8 cellular contexts compared by ENCODE assay signal in genomic region chr2:159091981-159092380, GRCh38.
DNase-seq lines count a peak whose midpoint lies in the region; ATAC-seq, FAIRE-seq and TF ChIP-seq lines count a peak whose summit lies in the region.

No MANE protein-coding gene starts in this region.

- WGBS in liver = 59% methylated on average over 4 of the region's 4 CpGs
- WGBS in HepG2 (ENCODE audit: low lambda C conversion rate) = 62% methylated on average over 4 of the region's 4 CpGs
- WGBS in gastroesophageal sphincter (ENCODE audit: low coverage in 1 of 2), 2 donors = 18 to 26% methylated on average over 3 to 4 of the region's 4 CpGs
- 53% methylated on average over 4 of the region's 4 CpGs for WGBS in urinary bladder

- DNase-seq in HepG2 (ENCODE audit: low spot score) (no peak), SJCRH30 (no peak), NCI-H748 treated with DMSO at 0.1 percent for 48 hours (lab: John Stamatoyannopoulos, UW) (no peak), globus pallidus (ENCODE audit: low spot score) (no peak)

- no peak for FAIRE-seq in HepG2 (lab: Jason Lieb, UNC)

- H3K9me3 ChIP-seq in liver (ENCODE audit: control insufficient read depth in 4 of 4, low read length in 3 of 4) (peaks cover 0 to 3% (median 1%) of the 10 kb centered on the region in 4 donors), HepG2 (ENCODE audit: low read length) (peaks cover 14% of the 10 kb centered on the region), OCI-LY1 (ENCODE audit: low read length) (no peaks in the 10 kb centered on the region), gastroesophageal sphincter (peaks cover 0 to 5% (median 0%) of the 10 kb centered on the region in 3 donors), SJCRH30 (replicated peaks) (no peaks in the 10 kb centered on the region)

- no peaks in the 10 kb centered on the region for H3K79me2 ChIP-seq in HepG2 (ENCODE audit: insufficient read depth, low read length)
- H3K79me2 ChIP-seq in OCI-LY1 (ENCODE audit: insufficient read depth, low read length) = no peaks in the 10 kb centered on the region

- no peaks in the 10 kb centered on the region for H4K20me1 ChIP-seq in HepG2 (ENCODE audit: insufficient read depth, low read length)
- no peaks in the 10 kb centered on the region for H4K20me1 ChIP-seq in OCI-LY1 (ENCODE audit: insufficient read depth, low read length)

- intact Hi-C loops in HepG2 (cut with micrococcal nuclease; ENCODE audit: unreplicated experiment) = no loop called here

- BruUV-seq in HepG2 (replicated peaks; lab: Mats Ljungman, UMichigan) = no TSS peak

- H3K9ac ChIP-seq in liver (ENCODE audit: low read depth in 1 of 2, low read length in 2 of 2) (no peak overlapping the region), HepG2 (ENCODE audit: insufficient read depth, low read depth, low read length) (no peak overlapping the region), OCI-LY1 (ENCODE audit: low read length) (peak overlapping the region; percentile 47; the same call in 1 of the 2 replicates)

- peak overlapping the region; percentile 6 to 39 for H3K27ac ChIP-seq in liver (ENCODE audit: low read depth in 1 of 2, low read length in 2 of 2)
- H3K27ac ChIP-seq in HepG2 (ENCODE audit: extremely low read length, insufficient read depth, low read length) = no peak overlapping the region
- peak overlapping the region; percentile 86 for H3K27ac ChIP-seq in OCI-LY1 (ENCODE audit: low read depth, low read length, poor library complexity, severe bottlenecking)
- peak overlapping the region; percentile 74 to 80 (median 77) for H3K27ac ChIP-seq in gastroesophageal sphincter
- peak overlapping the region; percentile 27 for H3K27ac ChIP-seq in urinary bladder (ENCODE audit: low read depth)
- H3K27ac ChIP-seq in SJCRH30 = no peak overlapping the region

- H3K4me3 ChIP-seq in liver (ENCODE audit: low read depth in 1 of 3, low read length in 3 of 3) (no peak overlapping the region), HepG2 (replicated peaks in 1 of 3; ENCODE audit: insufficient read depth in 1 of 3, low read depth in 2 of 3, low read length in 3 of 3) (no peak overlapping the region), OCI-LY1 (ENCODE audit: low read depth, low read length, poor library complexity, severe bottlenecking) (peak overlapping the region; percentile 10), gastroesophageal sphincter (no peak overlapping the region), urinary bladder (ENCODE audit: low read depth, low read length) (no peak overlapping the region), SJCRH30 (no peak overlapping the region)

- H2AFZ ChIP-seq in HepG2 (ENCODE audit: low read length) (no peak overlapping the region), OCI-LY1 (ENCODE audit: low read length) (no peak overlapping the region)

- H3K9me2 ChIP-seq in OCI-LY1 (ENCODE audit: low read depth, low read length) = no peaks in the 10 kb centered on the region

- H3F3A ChIP-seq in OCI-LY1 (ENCODE audit: insufficient read depth, low read length) = no peaks in the 10 kb centered on the region

- TF ChIP-seq POLR2A in HepG2 (IDR thresholded peaks at IDR 0.05; ENCODE audit: insufficient read depth in 1 of 2, low read depth in 2 of 2, low read length in 2 of 2) (no peak), gastroesophageal sphincter (IDR thresholded peaks at IDR 0.05) (no peak)

- no peak for ATAC-seq in HepG2
- peak; percentile 4 for ATAC-seq in gastroesophageal sphincter

- TF ChIP-seq RAD21 in liver (IDR thresholded peaks at IDR 0.05) = no peak
- TF ChIP-seq RAD21 in HepG2 (CRISPR knock-in tag; IDR thresholded peaks at IDR 0.05) = no peak

- TF ChIP-seq CTCF in liver (IDR thresholded peaks at IDR 0.05; ENCODE audit: low read depth, low read length, missing input control) (no peak), HepG2 (CRISPR knock-in tag; IDR thresholded peaks at IDR 0.05) (no peak), OCI-LY1 (IDR thresholded peaks at IDR 0.05; ENCODE audit: low read length) (no peak), gastroesophageal sphincter (IDR thresholded peaks at IDR 0.05) (no peak)

- no peaks in the 10 kb centered on the region for H3K27me3 ChIP-seq in liver (ENCODE audit: control insufficient read depth in 4 of 4, insufficient read depth in 4 of 4, low read length in 3 of 4)
- H3K27me3 ChIP-seq in HepG2 (ENCODE audit: control insufficient read depth in 1 of 2, insufficient read depth in 2 of 2, low read length in 2 of 2) = no peaks in the 10 kb centered on the region
- H3K27me3 ChIP-seq in OCI-LY1 (ENCODE audit: insufficient read depth, low read length) = no peaks in the 10 kb centered on the region
- H3K27me3 ChIP-seq in gastroesophageal sphincter = no peaks in the 10 kb centered on the region
- no peaks in the 10 kb centered on the region for H3K27me3 ChIP-seq in SJCRH30

- TF ChIP-seq EP300 in HepG2 (IDR thresholded peaks at IDR 0.05; ENCODE audit: low read depth in 2 of 2, low read length in 2 of 2) (no peak), HepG2 (CRISPR knock-in tag; IDR thresholded peaks at IDR 0.05; ENCODE audit: borderline replicate concordance) (no peak), gastroesophageal sphincter (IDR thresholded peaks at IDR 0.05) (no peak)

- peaks cover 0 to 3% (median 0%) of the 10 kb centered on the region in 4 donors for H3K4me1 ChIP-seq in liver (ENCODE audit: control insufficient read depth in 4 of 4, insufficient read depth in 4 of 4, low read length in 3 of 4)
- peaks cover 1% of the 10 kb centered on the region; the same call in 1 of the 2 replicates for H3K4me1 ChIP-seq in HepG2 (ENCODE audit: insufficient read depth, low read length)
- H3K4me1 ChIP-seq in OCI-LY1 (ENCODE audit: insufficient read depth, low read length, severe bottlenecking) = peaks cover 60% of the 10 kb centered on the region
- peaks cover 38 to 70% (median 52%) of the 10 kb centered on the region in 3 donors for H3K4me1 ChIP-seq in gastroesophageal sphincter
- no peaks in the 10 kb centered on the region for H3K4me1 ChIP-seq in urinary bladder (ENCODE audit: insufficient read depth)
- H3K4me1 ChIP-seq in SJCRH30 = peaks cover 5% of the 10 kb centered on the region

- CTCF ChIA-PET in HepG2 (lab: Yijun Ruan, JAX; ENCODE audit: low intra/inter-chr PET ratio, low total read pairs) = no interaction called here

- in situ Hi-C loops in HepG2 (cut with HindIII; ENCODE audit: extremely low pct_ligation_motif_present, low pct_unique_long_range_greater_than_20kb) = no loop called here

- H3K36me3 ChIP-seq in liver (ENCODE audit: control insufficient read depth in 4 of 4, insufficient read depth in 3 of 4, low read depth in 1 of 4, low read length in 3 of 4) (no peaks in the 10 kb centered on the region), HepG2 (replicated peaks in 1 of 2; ENCODE audit: control insufficient read depth in 1 of 2, insufficient read depth in 2 of 2, low read length in 2 of 2) (no peaks in the 10 kb centered on the region), OCI-LY1 (ENCODE audit: insufficient read depth, low read length) (no peaks in the 10 kb centered on the region), gastroesophageal sphincter (no peaks in the 10 kb centered on the region), urinary bladder (ENCODE audit: insufficient read depth) (no peaks in the 10 kb centered on the region), SJCRH30 (no peaks in the 10 kb centered on the region)

- H3K4me2 ChIP-seq in HepG2 (ENCODE audit: low read depth, low read length) = no peak overlapping the region
- peak overlapping the region; percentile 49; the same call in 1 of the 2 replicates for H3K4me2 ChIP-seq in OCI-LY1 (ENCODE audit: low read length)

- POLR2A ChIA-PET in HepG2 (lab: Yijun Ruan, JAX) = no interaction called here

TF ChIP-seq in liver, 16 proteins besides CTCF, POLR2A, EP300 and RAD21 (continues in another document):
- TF ChIP-seq RXRA (IDR thresholded peaks at IDR 0.05) (no peak), SP1 (IDR thresholded peaks at IDR 0.05) (no peak), MAX (IDR thresholded peaks at IDR 0.05) (no peak), HNF4A (conservative IDR thresholded peaks at IDR 0.05) (no peak), FOXA2 (IDR thresholded peaks at IDR 0.05) (no peak)

TF ChIP-seq in HepG2, 621 proteins besides CTCF, POLR2A, EP300 and RAD21:
- TF ChIP-seq ZNF280B (CRISPR knock-in tag; IDR thresholded peaks at IDR 0.05; ENCODE audit: borderline replicate concordance) = no peak
- no peak for TF ChIP-seq ATF6 (CRISPR knock-in tag; conservative IDR thresholded peaks at IDR 0.05)

Comparison
In these comparisons a context has a peak if more than half of its experiments do, and no peak if none do; other contexts are left out.
1. H3K27ac ChIP-seq: peak in liver (2 of 2), OCI-LY1 (single experiment), gastroesophageal sphincter (4 of 4) and urinary bladder (single experiment); none in HepG2 (single experiment) and SJCRH30 (single experiment).